21 cellular contexts compared by ENCODE assay signal in the genomic region with DNA sequence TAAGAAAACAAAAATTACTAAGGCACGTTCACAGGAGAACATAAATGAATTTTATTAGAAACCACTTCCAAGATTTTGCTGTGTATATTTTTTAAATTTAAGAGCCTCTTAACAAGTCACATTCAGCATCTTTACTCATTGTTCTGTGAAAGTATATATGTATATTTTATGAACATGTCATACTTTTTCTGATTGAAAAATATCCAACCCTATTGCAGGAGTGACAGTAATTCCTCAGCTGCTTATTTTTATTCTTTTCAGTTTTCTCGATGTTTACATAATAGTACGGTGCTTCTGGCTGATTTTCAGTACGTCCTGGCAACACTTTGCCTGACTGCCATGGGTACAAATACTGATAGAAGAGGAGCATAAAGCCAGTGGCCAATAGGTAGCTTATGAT. TPM values are rescaled to one million over a fixed set of nuclear protein-coding genes. Genes with fewer than 3 reads are reported as not detected.
A peak's percentile ranks its signal among the peaks of the same experiment; 100 is the strongest.
DNase-seq lines count a peak whose midpoint lies in the region; ATAC-seq, FAIRE-seq and TF ChIP-seq lines count a peak whose summit lies in the region.
"Had no signal": no experiment of that assay in that cellular context is flagged by ENCODE, and none has a peak within 500 bp of the region (broad histone marks: within the 10 kb centered on the region; RNA-seq: fewer than 3 reads in every experiment).

No MANE protein-coding gene starts in this region.

- BruUV-seq in K562 (replicated peaks; lab: Mats Ljungman, UMichigan), result no TSS peak

- H2AFZ ChIP-seq in MM.1S (ENCODE audit: low read length), result no peak overlapping the region
- no peak overlapping the region for H2AFZ ChIP-seq in K562 (ENCODE audit: low read depth, low read length)

- ATAC-seq in K562 (peak; percentile 3; the same call in 2 of the 3 replicates), foreskin keratinocyte (no peak), GM21447 (IDR thresholded peaks at IDR 0.05; ENCODE audit: unreplicated experiment) (no peak)
- ATAC-seq: CD8-positive, alpha-beta T cell had no signal

- TF ChIP-seq POLR2A in K562 (conservative IDR thresholded peaks at IDR 0.05), result no peak

- H3K27me3 ChIP-seq in MM.1S (replicated peaks; ENCODE audit: insufficient read depth, low read length) (no peaks in the 10 kb centered on the region), K562 (ENCODE audit: control insufficient read depth in 2 of 2, insufficient read depth in 2 of 2, low read length in 2 of 2) (no peaks in the 10 kb centered on the region), foreskin keratinocyte (no peaks in the 10 kb centered on the region)
- H3K27me3 ChIP-seq: BLaER1 treated with 17β-estradiol and CSF1 and Interleukin-3, amounts not matched to agents 10 nM and 100 nM had no signal

- TF ChIP-seq EP300 in K562 (IDR thresholded peaks at IDR 0.05; ENCODE audit: low read length), result no peak

- H3K79me2 ChIP-seq in MM.1S (ENCODE audit: low read length) (no peaks in the 10 kb centered on the region), K562 (ENCODE audit: control insufficient read depth, insufficient read depth, low read length) (no peaks in the 10 kb centered on the region)

- no peaks in the 10 kb centered on the region for H3K4me1 ChIP-seq in MM.1S (ENCODE audit: low read length)
- H3K4me1 ChIP-seq in K562 (replicated peaks in 1 of 2; ENCODE audit: control insufficient read depth in 2 of 2, insufficient read depth in 2 of 2, low read length in 2 of 2), result peaks cover 0 to 7% of the 10 kb centered on the region in 2 experiments; a peak in 3 of 5 replicates
- no peaks in the 10 kb centered on the region for H3K4me1 ChIP-seq in foreskin keratinocyte
- H3K4me1 ChIP-seq: A549, Caco-2 had no signal

- H3K36me3 ChIP-seq in MM.1S (replicated peaks; ENCODE audit: insufficient read depth, low read length), result no peaks in the 10 kb centered on the region
- H3K36me3 ChIP-seq in K562 (ENCODE audit: control insufficient read depth, insufficient read depth, low read length), result peaks cover 24% of the 10 kb centered on the region
- H3K36me3 ChIP-seq: BLaER1 treated with 17β-estradiol and CSF1 and Interleukin-3, amounts not matched to agents 10 nM and 100 nM had no signal

- CTCF ChIA-PET in K562 (lab: Yijun Ruan, JAX; ENCODE audit: low intra/inter-chr PET ratio), result no interaction called here

- H3K9me2 ChIP-seq in MM.1S (replicated peaks; ENCODE audit: insufficient read depth, low read length), result no peaks in the 10 kb centered on the region

- H4K20me1 ChIP-seq in MM.1S (ENCODE audit: insufficient read depth, low read length) (no peaks in the 10 kb centered on the region), K562 (replicated peaks; ENCODE audit: control insufficient read depth, insufficient read depth, low read length) (no peaks in the 10 kb centered on the region)
- H4K20me1 ChIP-seq: BLaER1 treated with 17β-estradiol and CSF1 and Interleukin-3, amounts not matched to agents 10 nM and 100 nM had no signal

- TF ChIP-seq CTCF in AG09309 (IDR thresholded peaks at IDR 0.05; ENCODE audit: control insufficient read depth, insufficient read depth, low read depth, low read length, missing control alignments), result peak; percentile 1
- no peak for TF ChIP-seq CTCF in MM.1S (IDR thresholded peaks at IDR 0.05; ENCODE audit: low read length)
- no peak for TF ChIP-seq CTCF in K562 (IDR thresholded peaks at IDR 0.05 in 2 of 3, conservative IDR thresholded peaks at IDR 0.05 in 1 of 3; ENCODE audit: insufficient read depth in 2 of 3, low read depth in 1 of 3, low read length in 3 of 3)
- no peak for TF ChIP-seq CTCF in foreskin keratinocyte (conservative IDR thresholded peaks at IDR 0.05)

- H3K4me2 ChIP-seq in MM.1S (ENCODE audit: low read depth, low read length) (peak overlapping the region; percentile 14; the same call in 1 of the 2 replicates), K562 (ENCODE audit: insufficient read depth, low read length) (no peak overlapping the region)
- H3K4me2 ChIP-seq: BLaER1 treated with 17β-estradiol and CSF1 and Interleukin-3, amounts not matched to agents 10 nM and 100 nM had no signal

- intact Hi-C loops in K562 (cut with micrococcal nuclease), result no loop called here

- POLR2A ChIA-PET in K562 (lab: Yijun Ruan, JAX), result interaction anchor here (0.6 to 1.3 kb wide), 8 partner anchors 9 to 181 kb away, joined by 3 to 7 read pairs (median 3); no protein-coding TSS in a partner anchor

- FAIRE-seq in K562 (lab: Jason Lieb, UNC), result no peak
- FAIRE-seq: A549, D721Med, G401.6, GM12891, GM19239 had no signal

- in situ Hi-C loops in K562 (cut with MboI), result no loop called here

- H3K4me3 ChIP-seq in AG09309 (ENCODE audit: control insufficient read depth, low read depth, low read length) (no peak overlapping the region), MM.1S (ENCODE audit: low read length) (peak overlapping the region; percentile 13; the same call in 1 of the 2 replicates), K562 (no peak overlapping the region)
- H3K4me3 ChIP-seq: A549; BLaER1 treated with 17β-estradiol and CSF1 and Interleukin-3, amounts not matched to agents 10 nM and 100 nM had no signal

- no peak for TF ChIP-seq RAD21 in K562 (CRISPR knock-in tag; conservative IDR thresholded peaks at IDR 0.05 in 1 of 2, IDR thresholded peaks at IDR 0.05 in 1 of 2)

- no peak overlapping the region for H3K27ac ChIP-seq in MM.1S (ENCODE audit: low read length)
- no peak overlapping the region for H3K27ac ChIP-seq in K562 (ENCODE audit: extremely low read depth, low read depth, low read length)
- H3K27ac ChIP-seq in foreskin keratinocyte, result no peak overlapping the region
- H3K27ac ChIP-seq: 22Rv1; A549; BLaER1 treated with 17β-estradiol and CSF1 and Interleukin-3, amounts not matched to agents 10 nM and 100 nM; C4-2B had no signal

- H3K9me3 ChIP-seq in MM.1S (replicated peaks; ENCODE audit: insufficient read depth, low read length), result no peaks in the 10 kb centered on the region
- H3K9me3 ChIP-seq in K562 (replicated peaks; ENCODE audit: control insufficient read depth, insufficient read depth, low read depth, low read length), result no peaks in the 10 kb centered on the region
- H3K9me3 ChIP-seq: A549; BLaER1 treated with 17β-estradiol and CSF1 and Interleukin-3, amounts not matched to agents 10 nM and 100 nM; Caco-2 had no signal

- H3F3A ChIP-seq in MM.1S (ENCODE audit: insufficient read depth, low read length), result no peaks in the 10 kb centered on the region

- H3K9ac ChIP-seq in MM.1S (ENCODE audit: low read length) (no peak overlapping the region), K562 (ENCODE audit: insufficient read depth in 1 of 2, low read depth in 2 of 2, low read length in 2 of 2) (no peak overlapping the region)
- H3K9ac ChIP-seq: BLaER1 treated with 17β-estradiol and CSF1 and Interleukin-3, amounts not matched to agents 10 nM and 100 nM had no signal

- H3K9me1 ChIP-seq in K562 (ENCODE audit: control insufficient read depth, insufficient read depth, low read length), result no peaks in the 10 kb centered on the region

- 52% methylated on average over 4 of the region's 4 CpGs for WGBS in K562 (ENCODE audit: insufficient coverage, low coverage, missing lambda C conversion rate)

- DNase-seq in AG09309 (ENCODE audit: low read depth) (no peak), MM.1S (no peak), K562 (ENCODE audit: extremely low read depth in 1 of 4, low spot score in 3 of 4) (no peak), foreskin keratinocyte (no peak)
- DNase-seq: Calu3; CD4-positive, alpha-beta T cell; CD8-positive, alpha-beta T cell; DMS79 treated with DMSO at 0.1 percent for 48 hours; GF-D8 had no signal

TF ChIP-seq in K562, 482 proteins besides CTCF, POLR2A, EP300 and RAD21 (continues in another document):
- TF ChIP-seq, protein P1, sequence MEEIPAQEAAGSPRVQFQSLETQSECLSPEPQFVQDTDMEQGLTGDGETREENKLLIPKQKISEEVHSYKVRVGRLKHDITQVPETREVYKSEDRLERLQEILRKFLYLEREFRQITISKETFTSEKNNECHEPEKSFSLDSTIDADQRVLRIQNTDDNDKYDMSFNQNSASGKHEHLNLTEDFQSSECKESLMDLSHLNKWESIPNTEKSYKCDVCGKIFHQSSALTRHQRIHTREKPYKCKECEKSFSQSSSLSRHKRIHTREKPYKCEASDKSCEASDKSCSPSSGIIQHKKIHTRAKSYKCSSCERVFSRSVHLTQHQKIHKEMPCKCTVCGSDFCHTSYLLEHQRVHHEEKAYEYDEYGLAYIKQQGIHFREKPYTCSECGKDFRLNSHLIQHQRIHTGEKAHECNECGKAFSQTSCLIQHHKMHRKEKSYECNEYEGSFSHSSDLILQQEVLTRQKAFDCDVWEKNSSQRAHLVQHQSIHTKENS (CRISPR knock-in tag; IDR thresholded peaks at IDR 0.05), result no peak
- TF ChIP-seq SAFB (IDR thresholded peaks at IDR 0.05; ENCODE audit: borderline replicate concordance, low read depth, low read length), result 0 out of 2 replicates have a peak, but pooled peaks have one; percentile 14
- no peak for TF ChIP-seq RCOR1 (IDR thresholded peaks at IDR 0.05; ENCODE audit: borderline replicate concordance in 1 of 2, low read depth in 2 of 2, low read length in 2 of 2)

RNA-seq across cellular contexts. Expression of a gene that starts 41.8 kb away (rescaled TPM):
- 16.1 and 61.9 TPM in 2 replicates for total RNA-seq in K562 (2011; cell fraction: chromatin; rRNA removed; ENCODE audit: low replicate concordance)
- 10.8 and 13.3 TPM in 2 replicates for total RNA-seq in K562 (2011; cell fraction: nucleolus; rRNA removed)
- total RNA-seq in K562 (2011; cell fraction: nucleoplasm; rRNA removed), result 27.7 and 41.4 TPM in 2 replicates
- total RNA-seq in K562 (2014; rRNA removed), result 3.5 and 3.6 TPM in 2 replicates
- 10.0 and 10.5 TPM in 2 replicates for total RNA-seq in K562 (2014; rRNA removed; fragmentation: Illumina TruSeq; extraction: Trizol)
- total RNA-seq in K562 (2015; rRNA removed; fragmentation: Illumina TruSeq; extraction: Trizol), result 8.8 and 9.2 TPM in 2 replicates
- 11.3 and 11.5 TPM in 2 replicates for total RNA-seq in K562 (2021)
- 6.1 and 6.8 TPM in 2 replicates for polyA plus RNA-seq in K562 (2011; rRNA removed)
- 1.0 and 3.2 TPM in 2 replicates for polyA plus RNA-seq in K562 (2011; cell fraction: cytosol; rRNA removed)
- 9.4 and 15.7 TPM in 2 replicates for polyA plus RNA-seq in K562 (2011; cell fraction: nucleus; rRNA removed)
- 5.1 and 6.2 TPM in 2 replicates for polyA plus RNA-seq in K562 (2012)
- polyA plus RNA-seq in K562 (2014; fragmentation: Illumina TruSeq; extraction: Trizol), result 6.9 and 7.1 TPM in 2 replicates
- 1 to 10 TPM; 3.7 to 5.1 TPM for polyA plus RNA-seq in K562 (2014; fragmentation: Nextera tagmentation; extraction: Ambion mirVana)
- polyA plus RNA-seq in K562 (2014; rRNA removed), result 11.1 and 11.2 TPM in 2 replicates
- polyA minus RNA-seq in K562 (2011; rRNA and poly(A)+ RNA removed), result 14.8 and 18.2 TPM in 2 replicates
- polyA minus RNA-seq in K562 (2011; cell fraction: cytosol; rRNA and poly(A)+ RNA removed), result 6.2 and 6.5 TPM in 2 replicates
- polyA minus RNA-seq in K562 (2011; cell fraction: nucleus; rRNA and poly(A)+ RNA removed), result 10.2 and 19.5 TPM in 2 replicates
- total RNA-seq in foreskin keratinocyte, result not detected in 2 replicates
- polyA plus RNA-seq in foreskin keratinocyte, result not detected in 2 replicates
- total RNA-seq: A172; Caco-2; Calu3; CD4-positive, alpha-beta T cell; CD8-positive, alpha-beta T cell had no signal
- polyA plus RNA-seq: A549, BJ had no signal
